Comparison of ENCODE assay signal across 21 cellular contexts in the genomic region with DNA sequence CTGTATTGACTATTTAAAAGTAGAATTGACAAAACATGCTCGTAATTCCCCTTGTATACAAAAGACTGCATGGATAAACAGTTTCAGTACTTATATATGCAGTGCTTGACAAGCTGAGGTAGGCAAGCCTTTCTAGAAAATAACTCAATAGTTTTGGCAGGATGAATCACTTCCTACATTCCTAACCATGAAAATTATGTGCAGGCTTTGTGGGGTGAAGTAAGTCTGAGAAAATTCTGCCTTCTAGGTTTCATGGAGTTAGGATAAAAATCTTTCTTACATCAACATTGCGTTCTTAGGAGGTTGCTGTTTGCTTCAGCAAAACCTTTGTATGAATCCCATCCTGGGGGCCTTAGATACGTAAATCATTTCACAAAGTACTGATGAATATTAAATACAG.
DNase-seq lines count a peak whose midpoint lies in the region; ATAC-seq and TF ChIP-seq lines count a peak whose summit lies in the region.
"Had no signal": no experiment of that assay in that cellular context is flagged by ENCODE, and none has a peak within 500 bp of the region (broad histone marks: within the 10 kb centered on the region; RNA-seq: fewer than 3 reads in every experiment).

No MANE protein-coding gene starts in this region.

- ATAC-seq in omental fat pad (ENCODE audit: low FRiP score), result no peak
- ATAC-seq: activated T-cell treated with anti-CD3 and anti-CD28 coated beads, Interleukin-2, amount 50 U/mL, for 72 hours; GM23338; left lobe of liver; psoas muscle had no signal

- no peaks in the 10 kb centered on the region for H3K9me2 ChIP-seq in SU-DHL-6 (replicated peaks; ENCODE audit: insufficient read depth, low read length)

- DNase-seq in A172 (ENCODE audit: low spot score) (peak; percentile 31), HCEC 1CT (peak; percentile 61), fibroblast of pulmonary artery (ENCODE audit: low read depth) (peak; percentile 22), NCI-H82 (lab: John Stamatoyannopoulos, UW) (no peak), NCI-H82 treated with DMSO at 0.1 percent for 48 hours (lab: John Stamatoyannopoulos, UW; ENCODE audit: unreplicated experiment) (no peak), omental fat pad (ENCODE audit: low spot score) (no peak)
- DNase-seq in stimulated activated naive CD4-positive, alpha-beta T cell (lab: John Stamatoyannopoulos, UW), result no peak
- DNase-seq: activated CD4-positive, CD25-positive, alpha-beta regulatory T cell treated with anti-CD3 and anti-CD28 coated beads, Interleukin-2, amount 50 U/mL, for 72 hours; activated CD8-positive, alpha-beta memory T cell treated with anti-CD3 and anti-CD28 coated beads for 24 hours; activated T-cell treated with anti-CD3 and anti-CD28 coated beads, Interleukin-2, amount 50 U/mL, for 72 hours; brain microvascular endothelial cell; NCI-H2029 treated with DMSO at 0.1 percent for 48 hours; NCI-H510A treated with DMSO at 0.1 percent for 48 hours; psoas muscle; spleen; stimulated activated CD8-positive, alpha-beta memory T cell treated with anti-CD3 and anti-CD28 coated beads, Interleukin-4, amount 100 ng/mL, for 48 hours had no signal

- H3K4me3 ChIP-seq in SU-DHL-6 (ENCODE audit: insufficient read depth, low read length, poor library complexity, severe bottlenecking) (no peak overlapping the region), fibroblast of pulmonary artery (replicated peaks; ENCODE audit: low read depth, low read length) (no peak overlapping the region)
- H3K4me3 ChIP-seq: GM23338, psoas muscle, SJCRH30, spleen, vagina had no signal

- H3K4me2 ChIP-seq in SU-DHL-6 (ENCODE audit: low read depth, low read length, poor library complexity, severe bottlenecking), result no peak overlapping the region
- H3K4me2 ChIP-seq: GM23338 had no signal

- no peaks in the 10 kb centered on the region for H3K9me3 ChIP-seq in SU-DHL-6 (ENCODE audit: insufficient read depth, low read length)
- H3K9me3 ChIP-seq: psoas muscle, SJCRH30, vagina had no signal

- H3K27ac ChIP-seq in SU-DHL-6 (ENCODE audit: low read depth, low read length), result no peak overlapping the region
- H3K27ac ChIP-seq: brain microvascular endothelial cell, psoas muscle, SJCRH30, spleen, vagina had no signal

- no peaks in the 10 kb centered on the region for H3F3A ChIP-seq in SU-DHL-6 (ENCODE audit: insufficient read depth)

- H3K9ac ChIP-seq in SU-DHL-6 (ENCODE audit: low read length), result no peak overlapping the region

- H4K20me1 ChIP-seq in SU-DHL-6 (ENCODE audit: low read depth, low read length), result no peaks in the 10 kb centered on the region

- no peaks in the 10 kb centered on the region for H3K27me3 ChIP-seq in SU-DHL-6 (ENCODE audit: low read length)
- H3K27me3 ChIP-seq: brain microvascular endothelial cell, SJCRH30, spleen, vagina had no signal

- no peaks in the 10 kb centered on the region for H3K36me3 ChIP-seq in SU-DHL-6 (ENCODE audit: low read length)
- H3K36me3 ChIP-seq: brain microvascular endothelial cell, SJCRH30, spleen, vagina had no signal

- no peak for TF ChIP-seq CTCF in SU-DHL-6 (IDR thresholded peaks at IDR 0.05; ENCODE audit: insufficient read depth, low read length, poor library complexity, severe bottlenecking)
- TF ChIP-seq CTCF in fibroblast of pulmonary artery (IDR thresholded peaks at IDR 0.05; ENCODE audit: low read length, missing control alignments), result no peak
- no peak for TF ChIP-seq CTCF in omental fat pad (IDR thresholded peaks at IDR 0.05)

- H3K79me2 ChIP-seq in SU-DHL-6 (ENCODE audit: insufficient read depth, low read length), result no peaks in the 10 kb centered on the region

- H2AFZ ChIP-seq in SU-DHL-6 (ENCODE audit: low read depth, low read length, severe bottlenecking), result peak overlapping the region; percentile 15
- H2AFZ ChIP-seq: GM23338 had no signal

Comparison
In these comparisons a context has a peak if more than half of its experiments do, and no peak if none do; other contexts are left out.
1. DNase-seq: peak in A172 (single experiment), HCEC 1CT (single experiment) and fibroblast of pulmonary artery (single experiment); none in NCI-H82 (single experiment), NCI-H82 treated with DMSO at 0.1 percent for 48 hours (single experiment), omental fat pad (single experiment) and stimulated activated naive CD4-positive, alpha-beta T cell (0 of 6).